8 cellular contexts compared by ENCODE assay signal in genomic region chr17:81735181-81736102, GRCh38. TPM values are rescaled to one million over a fixed set of nuclear protein-coding genes. Genes with fewer than 3 reads are reported as not detected.
DNase-seq lines count a peak whose midpoint lies in the region; ATAC-seq, FAIRE-seq and TF ChIP-seq lines count a peak whose summit lies in the region.

No MANE protein-coding gene starts in this region.

- no peaks in the 10 kb centered on the region for H3K36me3 ChIP-seq in astrocyte (ENCODE audit: insufficient read depth, low read length)
- H3K36me3 ChIP-seq in muscle layer of duodenum (ENCODE audit: control insufficient read depth in 1 of 2, insufficient read depth in 2 of 2, low read length in 2 of 2) = no peaks in the 10 kb centered on the region
- no peaks in the 10 kb centered on the region for H3K36me3 ChIP-seq in HAP-1 (replicated peaks)

- FAIRE-seq in astrocyte (lab: Jason Lieb, UNC) = no peak

- no peaks in the 10 kb centered on the region for H3K36me3 Mint-ChIP-seq in activated T-cell treated with anti-CD3 and anti-CD28 coated beads, Interleukin-2, amount 50 U/mL, for 4 hours (ENCODE audit: insufficient read depth)
- no peaks in the 10 kb centered on the region for H3K36me3 Mint-ChIP-seq in astrocyte (ENCODE audit: low read depth, unreplicated experiment)

- H3K4me1 ChIP-seq in astrocyte (ENCODE audit: insufficient read depth, low read length) (peaks cover 3% of the 10 kb centered on the region), muscle layer of duodenum (ENCODE audit: control insufficient read depth in 1 of 2, insufficient read depth in 2 of 2, low read length in 2 of 2) (peaks cover 0 to 5% of the 10 kb centered on the region in 2 donors), HAP-1 (peaks cover 6% of the 10 kb centered on the region)

- H3K4me3 Mint-ChIP-seq in activated T-cell treated with anti-CD3 and anti-CD28 coated beads, Interleukin-2, amount 50 U/mL, for 4 hours = peak overlapping the region; percentile 26
- no peak overlapping the region for H3K4me3 Mint-ChIP-seq in astrocyte (ENCODE audit: unreplicated experiment)

- H3K4me3 ChIP-seq in astrocyte (ENCODE audit: insufficient read depth, low read depth, low read length) (no peak overlapping the region), muscle layer of duodenum (ENCODE audit: low read depth in 1 of 2, low read length in 2 of 2) (peak overlapping the region; percentile 8 to 39), dorsolateral prefrontal cortex (peak overlapping the region in 2 of 59 donors; percentile 15 to 18), HAP-1 (no peak overlapping the region)

- ATAC-seq in activated T-cell treated with anti-CD3 and anti-CD28 coated beads, Interleukin-2, amount 50 U/mL, for 4 hours = peak; percentile 23 to 26

- H3K27ac ChIP-seq in astrocyte (ENCODE audit: low read depth, low read length) (no peak overlapping the region), muscle layer of duodenum (ENCODE audit: low read length) (no peak overlapping the region), dorsolateral prefrontal cortex (no peak overlapping the region)

- peak overlapping the region; percentile 51 for H2AFZ ChIP-seq in astrocyte (ENCODE audit: low read depth, low read length)

- H3K4me1 Mint-ChIP-seq in activated T-cell treated with anti-CD3 and anti-CD28 coated beads, Interleukin-2, amount 50 U/mL, for 4 hours (ENCODE audit: low read depth) = peaks cover 9% of the 10 kb centered on the region
- H3K4me1 Mint-ChIP-seq in astrocyte (ENCODE audit: low read depth, unreplicated experiment) = peaks cover 3% of the 10 kb centered on the region

- TF ChIP-seq CTCF in astrocyte (IDR thresholded peaks at IDR 0.05; ENCODE audit: insufficient read depth, low read depth, low read length) = no peak
- TF ChIP-seq CTCF in dorsolateral prefrontal cortex (IDR thresholded peaks at IDR 0.05 in 54 of 56, conservative IDR thresholded peaks at IDR 0.05 in 2 of 56; ENCODE audit: low read depth in 1 of 56, partially characterized antibody in 56 of 56) = no peak

- no peak overlapping the region for H3K27ac Mint-ChIP-seq in astrocyte (ENCODE audit: unreplicated experiment)

- in situ Hi-C loops in HAP-1 (cut with MboI; ENCODE audit: low sequenced_read_pairs) = no loop called here

- no peak for DNase-seq in activated T-cell treated with anti-CD3 and anti-CD28 coated beads, Interleukin-2, amount 50 U/mL, for 4 hours
- DNase-seq in activated T-cell treated with anti-CD3 and anti-CD28 coated beads for 4 hours (no peak), NCI-H1436 treated with DMSO at 0.1 percent for 48 hours (lab: John Stamatoyannopoulos, UW) (peak; percentile 78), astrocyte (ENCODE audit: low read depth) (no peak), dorsolateral prefrontal cortex (no peak), HAP-1 (ENCODE audit: low spot score in 2 of 2) (no peak)
- DNase-seq in effector CD4-positive, alpha-beta T cell = no peak

- H3K27me3 ChIP-seq in astrocyte (ENCODE audit: insufficient read depth, low read length) = peaks cover 12% of the 10 kb centered on the region
- H3K27me3 ChIP-seq in muscle layer of duodenum (ENCODE audit: low read depth, low read length) = no peaks in the 10 kb centered on the region
- peaks cover 0 to 4% (median 0%) of the 10 kb centered on the region in 45 donors for H3K27me3 ChIP-seq in dorsolateral prefrontal cortex
- peaks cover 9% of the 10 kb centered on the region for H3K27me3 ChIP-seq in HAP-1 (ENCODE audit: low read depth)

- intact Hi-C loops in dorsolateral prefrontal cortex (cut with DNase I) = no loop called here

- H3K27me3 Mint-ChIP-seq in activated T-cell treated with anti-CD3 and anti-CD28 coated beads, Interleukin-2, amount 50 U/mL, for 4 hours (ENCODE audit: low read depth) = peaks cover 29% of the 10 kb centered on the region
- peaks cover 19% of the 10 kb centered on the region for H3K27me3 Mint-ChIP-seq in astrocyte (ENCODE audit: low read depth, unreplicated experiment)

- no peaks in the 10 kb centered on the region for H3K9me3 Mint-ChIP-seq in activated T-cell treated with anti-CD3 and anti-CD28 coated beads, Interleukin-2, amount 50 U/mL, for 4 hours
- no peaks in the 10 kb centered on the region for H3K9me3 Mint-ChIP-seq in astrocyte (ENCODE audit: unreplicated experiment)

- peak overlapping the region; percentile 40 for H3K4me2 ChIP-seq in astrocyte (ENCODE audit: low read length)

- H3K9me3 ChIP-seq in astrocyte (ENCODE audit: insufficient read depth, low read depth, low read length) (no peaks in the 10 kb centered on the region), muscle layer of duodenum (ENCODE audit: control insufficient read depth in 1 of 2, low read length in 2 of 2) (no peaks in the 10 kb centered on the region), HAP-1 (no peaks in the 10 kb centered on the region)

- no peaks in the 10 kb centered on the region for H4K20me1 ChIP-seq in astrocyte (ENCODE audit: insufficient read depth, low read length)

- H3K9ac ChIP-seq in astrocyte (ENCODE audit: low read length) = no peak overlapping the region

- no peaks in the 10 kb centered on the region for H3K79me2 ChIP-seq in astrocyte (ENCODE audit: insufficient read depth, low read length)

RNA-seq across cellular contexts. Expression of gene SLC25A10, which starts 23.4 kb away (rescaled TPM):
- total RNA-seq in activated T-cell treated with anti-CD3 and anti-CD28 coated beads, Interleukin-2, amount 50 U/mL, for 4 hours = 10 to 100 TPM; 29.9 to 47.8 (median 38.8) TPM
- total RNA-seq in astrocyte = 7.9 and 9.3 TPM in 2 replicates
- 10 to 100 TPM in 74 of 120 experiments, 1 to 10 TPM in 46; 6.0 to 17.0 (median 10.4) TPM for total RNA-seq in dorsolateral prefrontal cortex

RNA-seq across cellular contexts. Expression of gene MRPL12, which starts 32.3 kb away (rescaled TPM):
- total RNA-seq in activated T-cell treated with anti-CD3 and anti-CD28 coated beads, Interleukin-2, amount 50 U/mL, for 4 hours = 100 to 1,000 TPM; 294 to 372 (median 359) TPM
- total RNA-seq in astrocyte = 69.9 and 71.3 TPM in 2 replicates
- total RNA-seq in dorsolateral prefrontal cortex = 10 to 100 TPM; 25.2 to 52.1 (median 36.6) TPM

RNA-seq across cellular contexts. Expression of gene HGS, which starts 51.6 kb away (rescaled TPM):
- 100 to 1,000 TPM; 146 to 162 (median 147) TPM for total RNA-seq in activated T-cell treated with anti-CD3 and anti-CD28 coated beads, Interleukin-2, amount 50 U/mL, for 4 hours
- total RNA-seq in astrocyte (106 and 122 TPM in 2 replicates), dorsolateral prefrontal cortex (100 to 1,000 TPM in 83 of 120 experiments, 10 to 100 TPM in 37; 84.6 to 142 (median 106) TPM)

RNA-seq across cellular contexts. Expression of gene ARL16, which starts 51.8 kb away (rescaled TPM):
- 10 to 100 TPM; 27.3 to 38.6 (median 27.9) TPM for total RNA-seq in activated T-cell treated with anti-CD3 and anti-CD28 coated beads, Interleukin-2, amount 50 U/mL, for 4 hours
- 38.6 and 40.4 TPM in 2 replicates for total RNA-seq in astrocyte
- total RNA-seq in dorsolateral prefrontal cortex = 10 to 100 TPM; 20.4 to 50.6 (median 36.9) TPM

Comparison
In these comparisons a context has a peak if more than half of its experiments do, and no peak if none do; other contexts are left out.
1. H3K4me3 ChIP-seq: peak in muscle layer of duodenum (2 of 2); none in astrocyte (single experiment) and HAP-1 (single experiment).